14 cellular contexts compared by ENCODE assay signal in the genomic region with DNA sequence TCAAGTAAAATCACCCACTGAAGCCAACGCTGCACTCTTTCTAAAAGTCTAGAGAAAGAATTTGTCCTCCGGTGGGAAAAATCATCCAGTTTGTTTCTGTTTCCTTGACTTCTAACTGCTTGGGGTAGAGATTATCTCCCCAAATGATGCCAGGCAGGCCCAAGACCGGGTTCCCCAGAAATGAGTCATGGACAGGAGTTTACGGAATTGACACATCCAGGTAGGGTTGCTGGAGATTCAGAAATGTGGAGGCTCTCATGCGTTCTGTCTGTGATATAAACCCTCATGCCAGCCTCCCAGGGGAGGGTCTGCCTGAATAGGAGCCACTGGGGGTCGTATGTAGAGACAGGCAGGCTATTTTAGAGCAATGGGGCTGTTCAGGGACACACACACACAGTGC.
A peak's percentile ranks its signal among the peaks of the same experiment; 100 is the strongest.
DNase-seq lines count a peak whose midpoint lies in the region; ATAC-seq and TF ChIP-seq lines count a peak whose summit lies in the region.
"Had no signal": no experiment of that assay in that cellular context is flagged by ENCODE, and none has a peak within 500 bp of the region (broad histone marks: within the 10 kb centered on the region; RNA-seq: fewer than 3 reads in every experiment).

No MANE protein-coding gene starts in this region.

- peaks cover 13 to 53% (median 44%) of the 10 kb centered on the region in 7 donors for H3K4me1 Mint-ChIP-seq in naive thymus-derived CD4-positive, alpha-beta T cell

- no peaks in the 10 kb centered on the region for H3K36me3 ChIP-seq in DND-41 (ENCODE audit: insufficient read depth, low read length)
- H3K36me3 ChIP-seq in naive thymus-derived CD4-positive, alpha-beta T cell (ENCODE audit: control insufficient read depth in 2 of 3, insufficient read depth in 3 of 3, low read length in 3 of 3), result no peaks in the 10 kb centered on the region
- no peaks in the 10 kb centered on the region for H3K36me3 ChIP-seq in GM23248 (ENCODE audit: low read depth)
- H3K36me3 ChIP-seq in upper lobe of left lung, result no peaks in the 10 kb centered on the region
- H3K36me3 ChIP-seq: BE2C had no signal

- H4K20me1 ChIP-seq in DND-41 (ENCODE audit: insufficient read depth, low read length) (no peaks in the 10 kb centered on the region), GM23248 (ENCODE audit: insufficient read depth) (no peaks in the 10 kb centered on the region)

- H3K9ac ChIP-seq in DND-41 (ENCODE audit: low read depth, low read length) (peak overlapping the region; percentile 36; the same call in 1 of the 2 replicates), GM23248 (no peak overlapping the region)

- H3K9me3 Mint-ChIP-seq in naive thymus-derived CD4-positive, alpha-beta T cell, result peaks cover 0 to 1% (median 0%) of the 10 kb centered on the region in 11 donors

- 0 out of 2 replicates have a peak overlapping the region, but pooled peaks have one; percentile 46 for H3K4me2 ChIP-seq in DND-41 (ENCODE audit: insufficient read depth, low read length)
- H3K4me2 ChIP-seq in GM23248 (ENCODE audit: unreplicated experiment), result no peak overlapping the region
- H3K4me2 ChIP-seq: A549 had no signal

- ATAC-seq in Right ventricle myocardium superior (ENCODE audit: poor library complexity), result no peak
- no peak for ATAC-seq in DND-41 (ENCODE audit: insufficient read depth, low read depth)
- ATAC-seq in naive thymus-derived CD4-positive, alpha-beta T cell, result no peak
- no peak for ATAC-seq in upper lobe of left lung (ENCODE audit: low FRiP score in 2 of 2)
- ATAC-seq: A549, HCT116 had no signal

- DNase-seq in cardiac septum (ENCODE audit: low spot score), result peak; percentile 4
- no peak for DNase-seq in Right ventricle myocardium superior
- DNase-seq in DND-41, result no peak
- no peak for DNase-seq in naive thymus-derived CD4-positive, alpha-beta T cell
- DNase-seq in KBM-7, result no peak
- DNase-seq in GM23248, result no peak
- no peak for DNase-seq in upper lobe of left lung
- DNase-seq: BE2C, DMS79, EL had no signal

- H3K27me3 ChIP-seq in DND-41 (ENCODE audit: insufficient read depth, low read length, poor library complexity) (no peaks in the 10 kb centered on the region), GM23248 (replicated peaks; ENCODE audit: insufficient read depth) (no peaks in the 10 kb centered on the region), upper lobe of left lung (no peaks in the 10 kb centered on the region)
- H3K27me3 ChIP-seq in naive thymus-derived CD4-positive, alpha-beta T cell (ENCODE audit: control insufficient read depth in 2 of 2, insufficient read depth in 2 of 2, low read length in 2 of 2), result no peaks in the 10 kb centered on the region
- H3K27me3 ChIP-seq: BE2C had no signal

- H3K27me3 Mint-ChIP-seq in naive thymus-derived CD4-positive, alpha-beta T cell, result peaks cover 0 to 2% (median 0%) of the 10 kb centered on the region in 5 donors
- H3K27me3 Mint-ChIP-seq: CD4-positive, CD25-positive, alpha-beta regulatory T cell had no signal

- no peaks in the 10 kb centered on the region for H3F3A ChIP-seq in GM23248 (ENCODE audit: insufficient read depth)

- H3K4me1 ChIP-seq in DND-41 (ENCODE audit: insufficient read depth, low read length) (peaks cover 52% of the 10 kb centered on the region), GM23248 (ENCODE audit: insufficient read depth) (no peaks in the 10 kb centered on the region), upper lobe of left lung (no peaks in the 10 kb centered on the region)
- peaks cover 0 to 38% of the 10 kb centered on the region in 2 donors for H3K4me1 ChIP-seq in naive thymus-derived CD4-positive, alpha-beta T cell (ENCODE audit: control insufficient read depth in 2 of 2, insufficient read depth in 2 of 2, low read length in 2 of 2)
- H3K4me1 ChIP-seq: A549, BE2C had no signal

- no peak for TF ChIP-seq EP300 in upper lobe of left lung (IDR thresholded peaks at IDR 0.05)

- no peaks in the 10 kb centered on the region for H3K9me2 ChIP-seq in GM23248 (ENCODE audit: insufficient read depth)

- no peaks in the 10 kb centered on the region for H3K36me3 Mint-ChIP-seq in naive thymus-derived CD4-positive, alpha-beta T cell
- H3K36me3 Mint-ChIP-seq: CD4-positive, CD25-positive, alpha-beta regulatory T cell had no signal

- intact Hi-C loops in cardiac septum (cut with DNase I) (no loop called here), Right ventricle myocardium superior (cut with DNase I) (no loop called here)
- intact Hi-C loops in naive thymus-derived CD4-positive, alpha-beta T cell (cut with micrococcal nuclease), result loop anchor here in 1 of 2 donors (5.0 kb wide), 1 partner anchor 47 kb away; no protein-coding TSS in a partner anchor

- H3K79me2 ChIP-seq in DND-41 (ENCODE audit: insufficient read depth, low read length) (no peaks in the 10 kb centered on the region), GM23248 (ENCODE audit: insufficient read depth) (no peaks in the 10 kb centered on the region)

- H3K27ac Mint-ChIP-seq in naive thymus-derived CD4-positive, alpha-beta T cell, result peak overlapping the region in 7 of 9 donors; percentile 61 to 94 (median 87)
- H3K27ac Mint-ChIP-seq: CD4-positive, CD25-positive, alpha-beta regulatory T cell had no signal

- in situ Hi-C loops in KBM-7 (cut with MboI; ENCODE audit: low pct_unique_long_range_greater_than_20kb, low sequenced_read_pairs) (no loop called here), GM23248 (cut with MboI) (no loop called here)

- POLR2A ChIA-PET in naive thymus-derived CD4-positive, alpha-beta T cell (lab: Charles Lee), result no interaction called here

- TF ChIP-seq POLR2A in upper lobe of left lung (IDR thresholded peaks at IDR 0.05), result no peak

- peak overlapping the region in 6 of 10 donors; percentile 33 to 80 (median 68) for H3K4me3 Mint-ChIP-seq in naive thymus-derived CD4-positive, alpha-beta T cell
- H3K4me3 Mint-ChIP-seq: CD4-positive, CD25-positive, alpha-beta regulatory T cell had no signal

- H3K4me3 ChIP-seq in DND-41 (ENCODE audit: low read depth in 1 of 2, low read length in 2 of 2) (no peak overlapping the region), GM23248 (no peak overlapping the region), upper lobe of left lung (no peak overlapping the region)
- no peak overlapping the region for H3K4me3 ChIP-seq in naive thymus-derived CD4-positive, alpha-beta T cell (ENCODE audit: low read length)
- H3K4me3 ChIP-seq: A549 had no signal

- H2AFZ ChIP-seq in DND-41 (ENCODE audit: low read depth, low read length) (no peak overlapping the region), GM23248 (no peak overlapping the region)

- H3K27ac ChIP-seq in DND-41 (ENCODE audit: low read length) (peak overlapping the region; percentile 84), GM23248 (no peak overlapping the region), upper lobe of left lung (no peak overlapping the region)
- no peak overlapping the region for H3K27ac ChIP-seq in naive thymus-derived CD4-positive, alpha-beta T cell (ENCODE audit: low read depth, low read length)
- H3K27ac ChIP-seq: A549, HL-60 had no signal

- H3K9me3 ChIP-seq in DND-41 (ENCODE audit: insufficient read depth, low read length, severe bottlenecking) (no peaks in the 10 kb centered on the region), GM23248 (ENCODE audit: low read depth) (no peaks in the 10 kb centered on the region), upper lobe of left lung (no peaks in the 10 kb centered on the region)
- no peaks in the 10 kb centered on the region for H3K9me3 ChIP-seq in naive thymus-derived CD4-positive, alpha-beta T cell (ENCODE audit: control insufficient read depth in 2 of 3, low read length in 3 of 3)
- H3K9me3 ChIP-seq: A549, BE2C had no signal

- 17 to 28% methylated on average over 6 of the region's 6 CpGs for WGBS in GM23248 (ENCODE audit: low coverage in 1 of 2, low lambda C conversion rate in 2 of 2, missing lambda C conversion rate in 2 of 2), 2 experiments
- 85 to 92% methylated on average over 6 of the region's 6 CpGs for WGBS in upper lobe of left lung, 2 donors

- no peak for TF ChIP-seq CTCF in DND-41 (IDR thresholded peaks at IDR 0.05; ENCODE audit: borderline replicate concordance, extremely low read depth, low read length, poor library complexity, severe bottlenecking)
- TF ChIP-seq CTCF in upper lobe of left lung (IDR thresholded peaks at IDR 0.05), result no peak

- CTCF ChIA-PET in naive thymus-derived CD4-positive, alpha-beta T cell (lab: Charles Lee), result no interaction called here
